In genomic region chr7:111137296-111138195, GRCh38 we compare ENCODE assay signal across 7 cellular contexts. TPM values are rescaled to one million over a fixed set of nuclear protein-coding genes. Genes with fewer than 3 reads are reported as not detected.
DNase-seq lines count a peak whose midpoint lies in the region; ATAC-seq, FAIRE-seq and TF ChIP-seq lines count a peak whose summit lies in the region.

No MANE protein-coding gene starts in this region.

- no peaks in the 10 kb centered on the region for H3K9me3 ChIP-seq in endothelial cell of umbilical vein (replicated peaks; ENCODE audit: control insufficient read depth, insufficient read depth, low read length)

- peak overlapping the region; percentile 47 for H3K9ac ChIP-seq in endothelial cell of umbilical vein (replicated peaks; ENCODE audit: extremely low read depth, insufficient read depth, low read length)

- H2AFZ ChIP-seq in endothelial cell of umbilical vein (ENCODE audit: low read depth, low read length) = peak overlapping the region; percentile 10

- H4K20me1 ChIP-seq in endothelial cell of umbilical vein (replicated peaks; ENCODE audit: control insufficient read depth, extremely low read depth, insufficient read depth, low read length) = no peaks in the 10 kb centered on the region

- no peaks in the 10 kb centered on the region for H3K9me1 ChIP-seq in endothelial cell of umbilical vein (replicated peaks; ENCODE audit: control insufficient read depth, extremely low read depth, insufficient read depth, low read length)

- FAIRE-seq in endothelial cell of umbilical vein (lab: Jason Lieb, UNC) = no peak

- no peaks in the 10 kb centered on the region for H3K36me3 ChIP-seq in endothelial cell of umbilical vein (ENCODE audit: control insufficient read depth in 2 of 2, extremely low read depth in 1 of 2, insufficient read depth in 2 of 2, low read length in 2 of 2)
- no peaks in the 10 kb centered on the region for H3K36me3 ChIP-seq in H7 (replicated peaks; ENCODE audit: control insufficient read depth, insufficient read depth, low read length)

- peak overlapping the region; percentile 86 for H3K27ac ChIP-seq in endothelial cell of umbilical vein (ENCODE audit: insufficient read depth, low read depth, low read length)

- peak overlapping the region; percentile 91 for H3K4me2 ChIP-seq in endothelial cell of umbilical vein (ENCODE audit: insufficient read depth, low read length)

- peak; percentile 31 for DNase-seq in activated CD4-positive, CD25-positive, alpha-beta regulatory T cell treated with anti-CD3 and anti-CD28 coated beads, Interleukin-2, amount 50 U/mL, for 72 hours
- DNase-seq in endothelial cell of umbilical vein (ENCODE audit: low read depth, low spot score) = no peak
- peak; percentile 1 for DNase-seq in stimulated activated CD8-positive, alpha-beta memory T cell treated with anti-CD3 and anti-CD28 coated beads, Interleukin-4, amount 100 ng/mL, for 24 hours (ENCODE audit: low read depth)
- no peak for DNase-seq in H7
- DNase-seq in cerebellar cortex (ENCODE audit: low spot score) = no peak

- H3K4me3 ChIP-seq in endothelial cell of umbilical vein (replicated peaks in 1 of 3; ENCODE audit: insufficient read depth in 1 of 3, low read depth in 1 of 3, low read length in 3 of 3) = no peak overlapping the region
- no peak overlapping the region for H3K4me3 ChIP-seq in H7 (ENCODE audit: insufficient read depth, low read depth, low read length)

- no peaks in the 10 kb centered on the region for H3K79me2 ChIP-seq in endothelial cell of umbilical vein (ENCODE audit: control insufficient read depth, insufficient read depth, low read length)

- no peak for TF ChIP-seq POLR2A in endothelial cell of umbilical vein (IDR thresholded peaks at IDR 0.05; ENCODE audit: low read depth, low read length)

- POLR2A ChIA-PET in endothelial cell of umbilical vein (lab: Charles Lee) = no interaction called here

- BruUV-seq in endothelial cell of umbilical vein (replicated peaks; lab: Mats Ljungman, UMichigan) = no TSS peak

- dilution Hi-C loops in endothelial cell of umbilical vein (cut with MboI; ENCODE audit: extremely low pct_ligation_motif_present, low sequenced_read_pairs) = no loop called here

- H3K27me3 ChIP-seq in endothelial cell of umbilical vein (ENCODE audit: control insufficient read depth in 2 of 2, insufficient read depth in 2 of 2, low read length in 2 of 2) = no peaks in the 10 kb centered on the region
- no peaks in the 10 kb centered on the region for H3K27me3 ChIP-seq in H7 (ENCODE audit: control insufficient read depth, insufficient read depth, low read length)

- ATAC-seq in GM19372 (IDR thresholded peaks at IDR 0.05; ENCODE audit: low read depth, unreplicated experiment) (peak; percentile 69), HG03060 (IDR thresholded peaks at IDR 0.05; ENCODE audit: low read depth, unreplicated experiment) (peak; percentile 68)

- intact Hi-C loops in endothelial cell of umbilical vein (cut with micrococcal nuclease) = loop anchor here (1.0 kb wide), 1 partner anchor 819 kb away; no protein-coding TSS in a partner anchor

- no peak for TF ChIP-seq CTCF in endothelial cell of umbilical vein (IDR thresholded peaks at IDR 0.05; ENCODE audit: extremely low read depth in 1 of 2, insufficient read depth in 1 of 2, low read depth in 1 of 2, low read length in 2 of 2)

- CTCF ChIA-PET in endothelial cell of umbilical vein (lab: Charles Lee) = interaction anchor here (0.9 to 2.7 kb wide), 7 partner anchors 11 to 256 kb away, joined by 3 to 15 read pairs (median 4); no protein-coding TSS in a partner anchor

- peaks cover 20% of the 10 kb centered on the region for H3K4me1 ChIP-seq in endothelial cell of umbilical vein (ENCODE audit: control insufficient read depth, extremely low read depth, insufficient read depth, low read length)

TF ChIP-seq in endothelial cell of umbilical vein, 7 proteins besides CTCF, POLR2A, EP300 and RAD21:
- no peak for TF ChIP-seq JUN (IDR thresholded peaks at IDR 0.05; ENCODE audit: borderline replicate concordance, insufficient read depth, insufficient read length, low read depth)
- TF ChIP-seq FOS (IDR thresholded peaks at IDR 0.05; ENCODE audit: borderline replicate concordance, insufficient read depth, low read length) = no peak
- no peak for TF ChIP-seq POLR2AphosphoS5 (IDR thresholded peaks at IDR 0.05; ENCODE audit: insufficient read depth, low read depth, low read length)
- TF ChIP-seq EZH2 (IDR thresholded peaks at IDR 0.05; ENCODE audit: borderline replicate concordance, low read depth, low read length, severe bottlenecking) = no peak
- no peak for TF ChIP-seq MAX (IDR thresholded peaks at IDR 0.05; ENCODE audit: insufficient read depth, insufficient read length)
- TF ChIP-seq MYC (IDR thresholded peaks at IDR 0.05; ENCODE audit: low read depth, low read length) = no peak
- no peak for TF ChIP-seq GATA2 (IDR thresholded peaks at IDR 0.05; ENCODE audit: insufficient read depth, insufficient read length, low read depth, low read length)

RNA-seq across cellular contexts. Expression of gene LRRN3, which starts 46.6 kb away (rescaled TPM):
- total RNA-seq in endothelial cell of umbilical vein = not detected in 2 replicates
- not detected in 2 replicates for polyA plus RNA-seq in endothelial cell of umbilical vein
- not detected in 2 replicates for polyA plus RNA-seq in endothelial cell of umbilical vein (2011; cell fraction: cytosol; rRNA removed)
- polyA plus RNA-seq in endothelial cell of umbilical vein (2011; cell fraction: nucleus; rRNA removed) = not detected in 2 replicates
- polyA plus RNA-seq in endothelial cell of umbilical vein (2012) = not detected in 2 replicates
- polyA minus RNA-seq in endothelial cell of umbilical vein = 0.29 TPM in 1 of 2 replicates, not detected in the other
- not detected for polyA minus RNA-seq in endothelial cell of umbilical vein (2011; cell fraction: cytosol; rRNA and poly(A)+ RNA removed)
- not detected in 2 replicates for polyA minus RNA-seq in endothelial cell of umbilical vein (2011; cell fraction: nucleus; rRNA and poly(A)+ RNA removed)
- total RNA-seq in H7 (2014; rRNA removed; shearing (Covaris generic)) = 0.15 and 0.31 TPM in 2 replicates

Comparison
In these comparisons a context has a peak if more than half of its experiments do, and no peak if none do; other contexts are left out.
1. DNase-seq: peak in activated CD4-positive, CD25-positive, alpha-beta regulatory T cell treated with anti-CD3 and anti-CD28 coated beads, Interleukin-2, amount 50 U/mL, for 72 hours (single experiment) and stimulated activated CD8-positive, alpha-beta memory T cell treated with anti-CD3 and anti-CD28 coated beads, Interleukin-4, amount 100 ng/mL, for 24 hours (single experiment); none in endothelial cell of umbilical vein (single experiment), H7 (single experiment) and cerebellar cortex (single experiment).